In genomic region chr6:89475634-89476033, GRCh38 we compare ENCODE assay signal across 9 cellular contexts. TPM values are rescaled to one million over a fixed set of nuclear protein-coding genes. Genes with fewer than 3 reads are reported as not detected.
DNase-seq lines count a peak whose midpoint lies in the region; ATAC-seq and TF ChIP-seq lines count a peak whose summit lies in the region.
"Had no signal": no experiment of that assay in that cellular context is flagged by ENCODE, and none has a peak within 500 bp of the region (broad histone marks: within the 10 kb centered on the region; RNA-seq: fewer than 3 reads in every experiment).

No MANE protein-coding gene starts in this region.

- intact Hi-C loops in ovary (cut with DNase I) = no loop called here

- H3K27me3 ChIP-seq in ACC112 (ENCODE audit: insufficient read depth, low read length) = no peaks in the 10 kb centered on the region
- H3K27me3 ChIP-seq in OCI-LY3 (ENCODE audit: low read depth, low read length) = no peaks in the 10 kb centered on the region
- H3K27me3 ChIP-seq in tibial nerve = no peaks in the 10 kb centered on the region
- H3K27me3 ChIP-seq in ovary = no peaks in the 10 kb centered on the region

- H3K36me3 ChIP-seq in ACC112 (ENCODE audit: insufficient read depth, low read length) (no peaks in the 10 kb centered on the region), OCI-LY3 (replicated peaks; ENCODE audit: low read depth, low read length) (no peaks in the 10 kb centered on the region), tibial nerve (no peaks in the 10 kb centered on the region), ovary (no peaks in the 10 kb centered on the region)

- H3K4me3 ChIP-seq in ACC112 (ENCODE audit: low read depth, low read length) = peak overlapping the region; percentile 61
- H3K4me3 ChIP-seq in OCI-LY3 (ENCODE audit: low read length) = no peak overlapping the region
- no peak overlapping the region for H3K4me3 ChIP-seq in fibroblast of pulmonary artery (replicated peaks; ENCODE audit: low read depth, low read length)
- H3K4me3 ChIP-seq in tibial nerve = no peak overlapping the region
- H3K4me3 ChIP-seq in ovary = no peak overlapping the region

- H3K9ac ChIP-seq in OCI-LY3 (ENCODE audit: low read length) = no peak overlapping the region

- peak; percentile 26 for DNase-seq in fibroblast of pulmonary artery (ENCODE audit: low read depth)
- DNase-seq in HuH-7 (ENCODE audit: low spot score) = no peak
- no peak for DNase-seq in tibial nerve (ENCODE audit: low spot score in 2 of 2)
- DNase-seq in ovary = no peak
- no peak for DNase-seq in NCI-H526 (lab: John Stamatoyannopoulos, UW)
- DNase-seq: NCI-H1436 had no signal

- no peak for TF ChIP-seq POLR2A in tibial nerve (IDR thresholded peaks at IDR 0.05)
- no peak for TF ChIP-seq POLR2A in ovary (IDR thresholded peaks at IDR 0.05)

- TF ChIP-seq CTCF in OCI-LY3 (IDR thresholded peaks at IDR 0.05; ENCODE audit: low read depth, low read length) (no peak), fibroblast of pulmonary artery (IDR thresholded peaks at IDR 0.05; ENCODE audit: low read length, missing control alignments) (no peak), tibial nerve (IDR thresholded peaks at IDR 0.05) (no peak), ovary (IDR thresholded peaks at IDR 0.05) (no peak)

- ATAC-seq in GM21390 (IDR thresholded peaks at IDR 0.05; ENCODE audit: unreplicated experiment) = peak; percentile 48

- H3K4me1 ChIP-seq in ACC112 (ENCODE audit: control insufficient read depth, insufficient read depth, low read length, unreplicated experiment) (peaks cover 14% of the 10 kb centered on the region), OCI-LY3 (ENCODE audit: low read length) (peaks cover 12% of the 10 kb centered on the region; the same call in 1 of the 2 replicates), tibial nerve (peaks cover 0 to 12% (median 3%) of the 10 kb centered on the region in 4 donors), ovary (ENCODE audit: insufficient read depth) (peaks cover 6% of the 10 kb centered on the region)

- H3K27ac ChIP-seq in ACC112 (ENCODE audit: low read depth, low read length) = peak overlapping the region; percentile 72
- H3K27ac ChIP-seq in OCI-LY3 (ENCODE audit: low read length) = no peak overlapping the region
- H3K27ac ChIP-seq in tibial nerve = no peak overlapping the region
- no peak overlapping the region for H3K27ac ChIP-seq in ovary

- H2AFZ ChIP-seq in ACC112 (ENCODE audit: low read length, unreplicated experiment) (peak overlapping the region; percentile 81), OCI-LY3 (ENCODE audit: low read depth, low read length) (no peak overlapping the region)

- no peaks in the 10 kb centered on the region for H3K79me2 ChIP-seq in ACC112 (ENCODE audit: control insufficient read depth, insufficient read depth, low read length, unreplicated experiment)
- H3K79me2 ChIP-seq in OCI-LY3 (ENCODE audit: low read length) = no peaks in the 10 kb centered on the region

- H3K9me3 ChIP-seq in OCI-LY3 (ENCODE audit: insufficient read depth, low read length) (no peaks in the 10 kb centered on the region), tibial nerve (no peaks in the 10 kb centered on the region), ovary (no peaks in the 10 kb centered on the region)

- no peaks in the 10 kb centered on the region for H4K20me1 ChIP-seq in OCI-LY3 (ENCODE audit: insufficient read depth, low read length)

- no peak for TF ChIP-seq EP300 in tibial nerve (IDR thresholded peaks at IDR 0.05)
- TF ChIP-seq EP300 in ovary (IDR thresholded peaks at IDR 0.05) = no peak

- peak overlapping the region; percentile 33; the same call in 1 of the 2 replicates for H3K4me2 ChIP-seq in OCI-LY3 (ENCODE audit: low read length)

RNA-seq across cellular contexts. Expression of gene ANKRD6, which starts 42.7 kb away (rescaled TPM):
- total RNA-seq in tibial nerve = 10 to 100 TPM; 10.1 to 22.8 (median 13.0) TPM
- 10 to 100 TPM; 24.0 to 50.1 (median 28.5) TPM for total RNA-seq in ovary
- polyA plus RNA-seq in ovary = 10 to 100 TPM; 14.7 to 19.8 TPM
